Comparison of ENCODE assay signal across 8 cellular contexts in genomic region chr16:87382023-87382785, GRCh38. TPM values are rescaled to one million over a fixed set of nuclear protein-coding genes. Genes with fewer than 3 reads are reported as not detected.
A peak's percentile ranks its signal among the peaks of the same experiment; 100 is the strongest.
DNase-seq lines count a peak whose midpoint lies in the region; ATAC-seq, FAIRE-seq and TF ChIP-seq lines count a peak whose summit lies in the region.

No MANE protein-coding gene starts in this region.

- no peak for ATAC-seq in activated T-cell treated with anti-CD3 and anti-CD28 coated beads, Interleukin-2, amount 50 U/mL, for 4 hours
- peak; percentile 67 for ATAC-seq in HepG2
- no peak for ATAC-seq in GM18909 (IDR thresholded peaks at IDR 0.05; ENCODE audit: poor library complexity, unreplicated experiment)
- ATAC-seq in HG02885 (IDR thresholded peaks at IDR 0.05; ENCODE audit: poor library complexity, unreplicated experiment): no peak
- ATAC-seq in GM21717 (IDR thresholded peaks at IDR 0.05; ENCODE audit: unreplicated experiment): no peak

- H3K4me1 Mint-ChIP-seq in activated T-cell treated with anti-CD3 and anti-CD28 coated beads, Interleukin-2, amount 50 U/mL, for 4 hours (ENCODE audit: low read depth): peaks cover 45% of the 10 kb centered on the region

- peaks cover 57% of the 10 kb centered on the region for H3K4me1 ChIP-seq in HepG2 (ENCODE audit: insufficient read depth, low read length)
- H3K4me1 ChIP-seq in tibial artery: peaks cover 0 to 59% (median 42%) of the 10 kb centered on the region in 4 donors

- POLR2A ChIA-PET in HepG2 (lab: Yijun Ruan, JAX): interaction anchor here (0.7 to 14.0 kb wide), 20 partner anchors 8 to 147 kb away, joined by 3 to 265 read pairs (median 4); partner anchors contain the start of genes C16orf95 and MAP1LC3B

- no peak for TF ChIP-seq RAD21 in HepG2 (CRISPR knock-in tag; IDR thresholded peaks at IDR 0.05)

- no peaks in the 10 kb centered on the region for H3K9me3 Mint-ChIP-seq in activated T-cell treated with anti-CD3 and anti-CD28 coated beads, Interleukin-2, amount 50 U/mL, for 4 hours

- TF ChIP-seq POLR2A in HepG2 (IDR thresholded peaks at IDR 0.05; ENCODE audit: insufficient read depth in 1 of 2, low read depth in 2 of 2, low read length in 2 of 2): peak in 1 of 2 experiments; percentile 70; a peak in 2 of 4 replicates

- no peaks in the 10 kb centered on the region; a peak in 1 of 5 replicates for H3K27me3 ChIP-seq in HepG2 (ENCODE audit: control insufficient read depth in 1 of 2, insufficient read depth in 2 of 2, low read length in 2 of 2)
- H3K27me3 ChIP-seq in tibial artery: no peaks in the 10 kb centered on the region

- no TSS peak for BruUV-seq in HepG2 (replicated peaks; lab: Mats Ljungman, UMichigan)

- no peak for TF ChIP-seq CTCF in HepG2 (CRISPR knock-in tag; IDR thresholded peaks at IDR 0.05)
- no peak for TF ChIP-seq CTCF in tibial artery (IDR thresholded peaks at IDR 0.05)

- CTCF ChIA-PET in HepG2 (lab: Yijun Ruan, JAX; ENCODE audit: low intra/inter-chr PET ratio, low total read pairs): no interaction called here

- H3K9ac ChIP-seq in HepG2 (ENCODE audit: insufficient read depth, low read depth, low read length): peak overlapping the region; percentile 100

- FAIRE-seq in HepG2 (lab: Jason Lieb, UNC): peak; percentile 92

- no peak overlapping the region for H2AFZ ChIP-seq in HepG2 (ENCODE audit: low read length)

- DNase-seq in activated T-cell treated with anti-CD3 and anti-CD28 coated beads, Interleukin-2, amount 50 U/mL, for 4 hours: no peak
- DNase-seq in activated T-cell treated with anti-CD3 and anti-CD28 coated beads, Interleukin-2, amount 50 U/mL, for 48 hours: no peak
- DNase-seq in amniotic epithelial cell (ENCODE audit: low read depth): peak; percentile 66
- peak; percentile 100 for DNase-seq in HepG2 (ENCODE audit: low spot score)
- no peak for DNase-seq in tibial artery

- H3K4me3 Mint-ChIP-seq in activated T-cell treated with anti-CD3 and anti-CD28 coated beads, Interleukin-2, amount 50 U/mL, for 4 hours: peak overlapping the region; percentile 89

- H3K4me3 ChIP-seq in HepG2 (replicated peaks in 1 of 3; ENCODE audit: insufficient read depth in 1 of 3, low read depth in 2 of 3, low read length in 3 of 3): peak overlapping the region; percentile 84 to 100 (median 96)
- H3K4me3 ChIP-seq in tibial artery: peak overlapping the region; percentile 73 to 95

- TF ChIP-seq EP300 in HepG2 (IDR thresholded peaks at IDR 0.05; ENCODE audit: low read depth in 2 of 2, low read length in 2 of 2): peak; percentile 97 to 99; a peak in 3 of 4 replicates
- peak; percentile 97 for TF ChIP-seq EP300 in HepG2 (CRISPR knock-in tag; IDR thresholded peaks at IDR 0.05; ENCODE audit: borderline replicate concordance)

- peaks cover 2% of the 10 kb centered on the region for H3K27me3 Mint-ChIP-seq in activated T-cell treated with anti-CD3 and anti-CD28 coated beads, Interleukin-2, amount 50 U/mL, for 4 hours (ENCODE audit: low read depth)

- intact Hi-C loops in HepG2 (cut with micrococcal nuclease; ENCODE audit: unreplicated experiment) (loop anchor here (1.0 to 10.0 kb wide), 4 partner anchors 27 to 473 kb away; no protein-coding TSS in a partner anchor), tibial artery (cut with DNase I; ENCODE audit: low total_unique reads) (loop anchor here (5.0 to 10.0 kb wide), 3 partner anchors 65 to 1827 kb away; partner anchors contain the start of gene C16orf95)

- under 1% methylated on average over 17 of the region's 17 CpGs for WGBS in HepG2 (ENCODE audit: low lambda C conversion rate)

- H4K20me1 ChIP-seq in HepG2 (ENCODE audit: insufficient read depth, low read length): peaks cover 49% of the 10 kb centered on the region

- H3K27ac ChIP-seq in HepG2 (ENCODE audit: extremely low read length, insufficient read depth, low read length) (peak overlapping the region; percentile 100), tibial artery (peak overlapping the region; percentile 87 to 97)

- no peaks in the 10 kb centered on the region for H3K36me3 Mint-ChIP-seq in activated T-cell treated with anti-CD3 and anti-CD28 coated beads, Interleukin-2, amount 50 U/mL, for 4 hours (ENCODE audit: insufficient read depth)

- H3K36me3 ChIP-seq in HepG2 (replicated peaks in 1 of 2; ENCODE audit: control insufficient read depth in 1 of 2, insufficient read depth in 2 of 2, low read length in 2 of 2) (peaks cover 5 to 19% of the 10 kb centered on the region in 2 experiments), tibial artery (no peaks in the 10 kb centered on the region)

- peaks cover 63% of the 10 kb centered on the region for H3K79me2 ChIP-seq in HepG2 (ENCODE audit: insufficient read depth, low read length)

- no peaks in the 10 kb centered on the region for H3K9me3 ChIP-seq in HepG2 (ENCODE audit: low read length)
- no peaks in the 10 kb centered on the region for H3K9me3 ChIP-seq in tibial artery

- H3K4me2 ChIP-seq in HepG2 (ENCODE audit: low read depth, low read length): peak overlapping the region; percentile 98

- in situ Hi-C loops in HepG2 (cut with HindIII; ENCODE audit: extremely low pct_ligation_motif_present, low pct_unique_long_range_greater_than_20kb): loop anchor here (25.0 kb wide), 1 partner anchor 480 kb away; the partner anchor contains the start of gene SLC7A5

TF ChIP-seq in HepG2, 621 proteins besides CTCF, POLR2A, EP300 and RAD21 (continues in another document):
- TF ChIP-seq, protein P1, sequence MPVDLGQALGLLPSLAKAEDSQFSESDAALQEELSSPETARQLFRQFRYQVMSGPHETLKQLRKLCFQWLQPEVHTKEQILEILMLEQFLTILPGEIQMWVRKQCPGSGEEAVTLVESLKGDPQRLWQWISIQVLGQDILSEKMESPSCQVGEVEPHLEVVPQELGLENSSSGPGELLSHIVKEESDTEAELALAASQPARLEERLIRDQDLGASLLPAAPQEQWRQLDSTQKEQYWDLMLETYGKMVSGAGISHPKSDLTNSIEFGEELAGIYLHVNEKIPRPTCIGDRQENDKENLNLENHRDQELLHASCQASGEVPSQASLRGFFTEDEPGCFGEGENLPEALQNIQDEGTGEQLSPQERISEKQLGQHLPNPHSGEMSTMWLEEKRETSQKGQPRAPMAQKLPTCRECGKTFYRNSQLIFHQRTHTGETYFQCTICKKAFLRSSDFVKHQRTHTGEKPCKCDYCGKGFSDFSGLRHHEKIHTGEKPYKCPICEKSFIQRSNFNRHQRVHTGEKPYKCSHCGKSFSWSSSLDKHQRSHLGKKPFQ (CRISPR knock-in tag; IDR thresholded peaks at IDR 0.05; ENCODE audit: insufficient replicate concordance): peak; percentile 13
- TF ChIP-seq FOXM1 (CRISPR knock-in tag; IDR thresholded peaks at IDR 0.05) (no peak), RFX5 (IDR thresholded peaks at IDR 0.05; ENCODE audit: low read depth, low read length) (no peak)

RNA-seq across cellular contexts. Expression of gene FBXO31, which starts 1.4 kb away (rescaled TPM):
- total RNA-seq in activated T-cell treated with anti-CD3 and anti-CD28 coated beads, Interleukin-2, amount 50 U/mL, for 4 hours: 10 to 100 TPM; 53.0 to 58.1 (median 55.5) TPM
- 81.3 and 92.4 TPM in 2 replicates for total RNA-seq in HepG2 (2016; rRNA removed; fragmentation: Illumina TruSeq; extraction: Trizol)
- total RNA-seq in HepG2 (2016; cell fraction: cytosol; rRNA removed; fragmentation: Illumina TruSeq; extraction: Trizol; ENCODE audit: low read depth): 18.3 and 22.9 TPM in 2 replicates
- total RNA-seq in HepG2 (2016; cell fraction: insoluble cytoplasmic fraction; rRNA removed; fragmentation: Illumina TruSeq; extraction: Trizol): 64.5 and 91.5 TPM in 2 replicates
- 33.7 and 38.0 TPM in 2 replicates for total RNA-seq in HepG2 (2016; cell fraction: membrane; rRNA removed; fragmentation: Illumina TruSeq; extraction: Trizol)
- total RNA-seq in HepG2 (2016; cell fraction: nucleus; rRNA removed; fragmentation: Illumina TruSeq; extraction: Trizol): 94.4 and 107 TPM in 2 replicates
- polyA plus RNA-seq in HepG2 (2011; rRNA removed): 101 and 118 TPM in 2 replicates
- 51.6 and 63.1 TPM in 2 replicates for polyA plus RNA-seq in HepG2 (2011; cell fraction: cytosol; rRNA removed)
- polyA plus RNA-seq in HepG2 (2011; cell fraction: nucleus; rRNA removed): 393 and 579 TPM in 2 replicates
- 75.5 and 101 TPM in 2 replicates for polyA plus RNA-seq in HepG2 (2012)
- 6.1 and 6.4 TPM in 2 replicates for polyA plus RNA-seq in HepG2 (2016; cell fraction: cytosol; fragmentation: Illumina TruSeq; extraction: Trizol; ENCODE audit: low read depth)
- polyA plus RNA-seq in HepG2 (2016; cell fraction: insoluble cytoplasmic fraction; fragmentation: Illumina TruSeq; extraction: Trizol; ENCODE audit: low read depth): 57.9 and 71.3 TPM in 2 replicates
- 18.2 and 18.3 TPM in 2 replicates for polyA plus RNA-seq in HepG2 (2016; cell fraction: membrane; fragmentation: Illumina TruSeq; extraction: Trizol; ENCODE audit: low read depth)
- polyA plus RNA-seq in HepG2 (2016; cell fraction: nucleus; fragmentation: Illumina TruSeq; extraction: Trizol; ENCODE audit: insufficient read depth, low read depth): 256 and 269 TPM in 2 replicates
- 29.6 and 164 TPM in 2 replicates for polyA minus RNA-seq in HepG2 (2011; rRNA and poly(A)+ RNA removed; ENCODE audit: low replicate concordance)
- polyA minus RNA-seq in HepG2 (2011; cell fraction: cytosol; rRNA and poly(A)+ RNA removed): 53.4 and 63.9 TPM in 2 replicates
- 202 and 208 TPM in 2 replicates for polyA minus RNA-seq in HepG2 (2011; cell fraction: nucleus; rRNA and poly(A)+ RNA removed)

RNA-seq across cellular contexts. Expression of gene MAP1LC3B, which starts 9.9 kb away (rescaled TPM):
- 10 to 100 TPM; 31.5 to 43.2 (median 31.6) TPM for total RNA-seq in activated T-cell treated with anti-CD3 and anti-CD28 coated beads, Interleukin-2, amount 50 U/mL, for 4 hours
- 15.7 and 30.6 TPM in 2 replicates for total RNA-seq in HepG2 (2016; rRNA removed; fragmentation: Illumina TruSeq; extraction: Trizol)
- 5.5 and 7.0 TPM in 2 replicates for total RNA-seq in HepG2 (2016; cell fraction: cytosol; rRNA removed; fragmentation: Illumina TruSeq; extraction: Trizol; ENCODE audit: low read depth)
- total RNA-seq in HepG2 (2016; cell fraction: insoluble cytoplasmic fraction; rRNA removed; fragmentation: Illumina TruSeq; extraction: Trizol): 15.9 and 27.1 TPM in 2 replicates
- 24.8 and 26.3 TPM in 2 replicates for total RNA-seq in HepG2 (2016; cell fraction: membrane; rRNA removed; fragmentation: Illumina TruSeq; extraction: Trizol)
- 22.0 and 22.3 TPM in 2 replicates for total RNA-seq in HepG2 (2016; cell fraction: nucleus; rRNA removed; fragmentation: Illumina TruSeq; extraction: Trizol)
- polyA plus RNA-seq in HepG2 (2011; rRNA removed): 37.4 and 37.9 TPM in 2 replicates
- polyA plus RNA-seq in HepG2 (2011; cell fraction: cytosol; rRNA removed): 18.1 and 36.3 TPM in 2 replicates
- 15.1 and 23.4 TPM in 2 replicates for polyA plus RNA-seq in HepG2 (2011; cell fraction: nucleus; rRNA removed)
- polyA plus RNA-seq in HepG2 (2012): 68.5 and 98.3 TPM in 2 replicates
- polyA plus RNA-seq in HepG2 (2016; cell fraction: cytosol; fragmentation: Illumina TruSeq; extraction: Trizol; ENCODE audit: low read depth): 9.9 and 13.1 TPM in 2 replicates
- polyA plus RNA-seq in HepG2 (2016; cell fraction: insoluble cytoplasmic fraction; fragmentation: Illumina TruSeq; extraction: Trizol; ENCODE audit: low read depth): 65.5 and 71.9 TPM in 2 replicates
- polyA plus RNA-seq in HepG2 (2016; cell fraction: membrane; fragmentation: Illumina TruSeq; extraction: Trizol; ENCODE audit: low read depth): 26.7 and 27.4 TPM in 2 replicates
- 42.6 and 45.0 TPM in 2 replicates for polyA plus RNA-seq in HepG2 (2016; cell fraction: nucleus; fragmentation: Illumina TruSeq; extraction: Trizol; ENCODE audit: insufficient read depth, low read depth)
- 13.2 and 15.8 TPM in 2 replicates for polyA minus RNA-seq in HepG2 (2011; rRNA and poly(A)+ RNA removed; ENCODE audit: low replicate concordance)
- 22.2 and 35.4 TPM in 2 replicates for polyA minus RNA-seq in HepG2 (2011; cell fraction: cytosol; rRNA and poly(A)+ RNA removed)
- 23.0 and 32.7 TPM in 2 replicates for polyA minus RNA-seq in HepG2 (2011; cell fraction: nucleus; rRNA and poly(A)+ RNA removed)

Comparison
In these comparisons a context has a peak if more than half of its experiments do, and no peak if none do; other contexts are left out.
1. DNase-seq: peak in amniotic epithelial cell (single experiment) and HepG2 (single experiment); none in activated T-cell treated with anti-CD3 and anti-CD28 coated beads, Interleukin-2, amount 50 U/mL, for 4 hours (single experiment), activated T-cell treated with anti-CD3 and anti-CD28 coated beads, Interleukin-2, amount 50 U/mL, for 48 hours (0 of 2) and tibial artery (0 of 2).